ENCODE assay signal across 26 cellular contexts in the genomic region with DNA sequence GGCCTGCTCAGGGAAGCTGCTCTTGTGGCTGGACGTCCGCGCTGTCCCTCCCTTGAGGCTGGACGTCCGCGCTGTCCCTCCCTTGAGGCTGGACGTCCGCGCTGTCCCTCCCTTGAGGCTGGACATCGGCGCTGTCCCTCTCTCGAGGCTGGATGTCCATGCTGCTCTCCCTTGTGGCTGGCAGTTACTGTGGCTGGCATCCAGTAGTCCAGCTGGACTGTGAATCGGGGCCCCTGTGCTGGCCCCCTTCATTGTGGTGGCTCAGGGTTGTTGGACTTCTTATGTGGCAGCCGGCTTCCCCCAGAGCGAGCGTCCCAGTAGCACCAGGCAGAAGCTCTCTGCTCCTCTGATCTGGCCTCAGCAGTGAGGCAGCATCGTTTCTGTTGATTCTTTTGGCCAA.
"Had no signal": no experiment of that assay in that cellular context is flagged by ENCODE, and none has a peak within 500 bp of the region (broad histone marks: within the 10 kb centered on the region; RNA-seq: fewer than 3 reads in every experiment).

No MANE protein-coding gene starts in this region.

- H2AFZ ChIP-seq: parathyroid adenoma had no signal

- H3K27ac ChIP-seq: colonic mucosa, esophagus squamous epithelium, lower lobe of right lung, parathyroid adenoma, prostate gland, right atrium auricular region, testis, tibial artery, uterus had no signal

- H3K9ac ChIP-seq: parathyroid adenoma had no signal

- DNase-seq: central memory CD4-positive, alpha-beta T cell; colonic mucosa; effector CD8-positive, alpha-beta T cell; erythroblast; esophagus squamous epithelium; foreskin melanocyte; hypothalamus; immature natural killer cell; islet precursor cell; lower lobe of right lung; natural killer cell; stimulated activated CD4-positive, alpha-beta T cell treated with anti-CD3 and anti-CD28 coated beads, Interleukin-2, amount 100 ng/mL, for 24 hours; stimulated activated CD4-positive, alpha-beta T cell treated with anti-CD3 and anti-CD28 coated beads, Interleukin-4, amount 100 ng/mL, for 24 hours; stimulated activated naive CD8-positive, alpha-beta T cell treated with anti-CD3 and anti-CD28 coated beads, Interleukin-15, Interleukin-2, amounts not matched to agents 100 U/mL and 50 U/mL, for 24 hours; substantia nigra; testis; uterus had no signal

- H3K9me3 ChIP-seq: colonic mucosa, esophagus squamous epithelium, lower lobe of right lung, prostate gland, right atrium auricular region, testis, tibial artery, uterus had no signal

- ATAC-seq: left lobe of liver; lower lobe of right lung; natural killer cell; sciatic nerve; stimulated activated effector memory CD8-positive, alpha-beta T cell treated with anti-CD3 and anti-CD28 coated beads, Interleukin-12 subunit alpha, Interleukin-12 subunit beta, amount 100 ng/mL, for 72 hours; stimulated activated naive CD8-positive, alpha-beta T cell treated with anti-CD3 and anti-CD28 coated beads, Interleukin-15, Interleukin-2, amounts not matched to agents 100 U/mL and 50 U/mL, for 24 hours had no signal

- FAIRE-seq: endothelial cell of umbilical vein had no signal

- H3K27me3 ChIP-seq: colonic mucosa, right atrium auricular region, testis, uterus had no signal

- H3K4me1 ChIP-seq: colonic mucosa, lower lobe of right lung, parathyroid adenoma, prostate gland, right atrium auricular region, tibial artery, uterus had no signal

- H3K36me3 ChIP-seq: colonic mucosa, esophagus squamous epithelium, lower lobe of right lung, prostate gland, right atrium auricular region, tibial artery, uterus had no signal

- H3K4me2 ChIP-seq: smooth muscle cell had no signal

- H3K4me3 ChIP-seq: colonic mucosa, esophagus squamous epithelium, lower lobe of right lung, prostate gland, right atrium auricular region, smooth muscle cell, testis, tibial artery, uterus had no signal
